Comparison of ENCODE assay signal across 8 cellular contexts in the genomic region with DNA sequence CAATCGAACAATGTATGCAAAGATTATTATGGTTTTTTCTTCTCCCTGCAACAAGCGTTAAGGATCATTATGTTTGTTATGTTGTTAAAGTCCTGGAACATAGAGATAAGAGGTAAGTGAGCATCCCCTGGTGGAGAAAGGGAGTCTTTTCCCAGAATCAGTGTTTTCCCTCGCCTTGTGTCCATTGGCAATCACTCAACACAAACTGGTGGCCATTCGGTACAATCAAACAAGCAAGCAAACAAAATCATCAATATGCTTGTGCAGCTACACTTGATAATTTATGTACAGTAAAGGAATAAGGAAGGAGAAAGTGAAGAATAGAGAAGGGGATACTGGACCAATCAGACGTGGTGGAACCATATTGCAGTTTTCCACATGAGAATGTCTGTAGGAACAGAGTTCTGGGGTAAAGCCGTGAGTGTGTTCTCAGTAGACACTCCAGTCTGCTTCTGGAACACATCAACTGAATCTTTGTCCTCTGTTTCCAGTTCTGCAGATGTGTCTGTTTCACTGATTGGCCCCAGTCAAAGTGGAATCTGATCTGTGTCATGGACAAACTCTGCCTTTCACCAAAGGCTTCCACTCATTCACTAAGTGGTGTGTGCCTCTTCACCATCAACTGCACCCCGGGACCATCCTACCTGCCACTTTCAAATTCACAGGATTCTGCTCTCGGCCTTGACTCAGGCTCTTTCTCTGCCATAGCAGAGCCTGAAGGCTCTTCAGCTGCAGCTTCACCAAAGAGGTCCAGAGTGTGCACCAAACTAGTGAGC.
DNase-seq lines count a peak whose midpoint lies in the region; ATAC-seq and TF ChIP-seq lines count a peak whose summit lies in the region.

No MANE protein-coding gene starts in this region.

- 31 to 36% methylated on average over 8 of the region's 8 CpGs for WGBS in aorta, 2 donors

- H2AFZ ChIP-seq in osteoblast (ENCODE audit: low read length): no peak overlapping the region

- H3K4me1 ChIP-seq in A673 (ENCODE audit: insufficient read depth, low read length, poor library complexity, severe bottlenecking): no peaks in the 10 kb centered on the region
- H3K4me1 ChIP-seq in osteoblast (ENCODE audit: insufficient read depth, low read length): peaks cover 9% of the 10 kb centered on the region
- no peaks in the 10 kb centered on the region for H3K4me1 ChIP-seq in aorta (ENCODE audit: control insufficient read depth in 1 of 2, insufficient read depth in 2 of 2, low read length in 2 of 2)

- no peak overlapping the region for H3K4me3 ChIP-seq in A673 (ENCODE audit: low read depth, low read length, poor library complexity, severe bottlenecking)
- no peak overlapping the region for H3K4me3 ChIP-seq in osteoblast (ENCODE audit: insufficient read depth, low read length)
- H3K4me3 ChIP-seq in aorta (ENCODE audit: low read length in 2 of 2): no peak overlapping the region

- ATAC-seq in HG03196 (IDR thresholded peaks at IDR 0.05; ENCODE audit: unreplicated experiment) (no peak), aorta (ENCODE audit: low FRiP score) (no peak), HG03354 (IDR thresholded peaks at IDR 0.05; ENCODE audit: poor library complexity, severe bottlenecking, unreplicated experiment) (no peak)

- POLR2A ChIA-PET in A673 (lab: Charles Lee; ENCODE audit: low non-redundant PET): no interaction called here

- H3K79me2 ChIP-seq in osteoblast (ENCODE audit: insufficient read depth, low read length): peaks cover 2% of the 10 kb centered on the region

- H3K27me3 ChIP-seq in A673 (replicated peaks; ENCODE audit: insufficient read depth, low read depth, low read length, poor library complexity) (no peaks in the 10 kb centered on the region), osteoblast (ENCODE audit: insufficient read depth, low read length) (peaks cover 9% of the 10 kb centered on the region), aorta (ENCODE audit: control insufficient read depth in 1 of 2, insufficient read depth in 2 of 2, low read length in 1 of 2) (no peaks in the 10 kb centered on the region)

- intact Hi-C loops in A673 (cut with micrococcal nuclease; ENCODE audit: unreplicated experiment): loop anchor here (10.0 kb wide), 1 partner anchor 242 kb away; a partner anchor contains a TSS
- intact Hi-C loops in aorta (cut with DNase I): no loop called here

- BruUV-seq in A673 (replicated peaks; lab: Mats Ljungman, UMichigan): no TSS peak

- H3K9me3 ChIP-seq in A673 (ENCODE audit: low read depth, low read length, poor library complexity, severe bottlenecking) (no peaks in the 10 kb centered on the region), osteoblast (ENCODE audit: low read depth, low read length) (no peaks in the 10 kb centered on the region), aorta (ENCODE audit: control insufficient read depth, low read length) (peaks cover 2% of the 10 kb centered on the region)

- H3K4me2 ChIP-seq in osteoblast (ENCODE audit: insufficient read depth, low read length): no peak overlapping the region

- H3K36me3 ChIP-seq in A673 (ENCODE audit: insufficient read depth, low read length, poor library complexity, severe bottlenecking) (no peaks in the 10 kb centered on the region), osteoblast (ENCODE audit: insufficient read depth, low read length) (no peaks in the 10 kb centered on the region), aorta (ENCODE audit: control insufficient read depth in 1 of 2, insufficient read depth in 2 of 2, low read length in 1 of 2) (no peaks in the 10 kb centered on the region)

- H3K27ac ChIP-seq in A673 (ENCODE audit: low read depth, low read length, poor library complexity, severe bottlenecking) (no peak overlapping the region), osteoblast (ENCODE audit: low read depth, low read length) (no peak overlapping the region), aorta (ENCODE audit: low read depth in 1 of 2, low read length in 2 of 2) (no peak overlapping the region)

- peak; percentile 72 for DNase-seq in A673 (ENCODE audit: low spot score)
- peak; percentile 23 for DNase-seq in GM04504 (ENCODE audit: low read depth)
- DNase-seq in NCI-H345 (lab: John Stamatoyannopoulos, UW): peak; percentile 58
- peak; percentile 31 for DNase-seq in cerebellum (ENCODE audit: low spot score)
- DNase-seq in osteoblast (ENCODE audit: insufficient read length, low spot score, missing footprints): peak; percentile 90
- DNase-seq in aorta: no peak

- CTCF ChIA-PET in A673 (lab: Charles Lee): no interaction called here

- peaks cover 5% of the 10 kb centered on the region for H4K20me1 ChIP-seq in osteoblast (ENCODE audit: insufficient read depth, low read length)

- TF ChIP-seq CTCF in A673 (conservative IDR thresholded peaks at IDR 0.05; ENCODE audit: low read depth, low read length) (peak; percentile 72), osteoblast (IDR thresholded peaks at IDR 0.05; ENCODE audit: extremely low read depth, low read depth, low read length) (peak; percentile 76)

Comparison
In these comparisons a context has a peak if more than half of its experiments do, and no peak if none do; other contexts are left out.
1. DNase-seq: peak in A673 (single experiment), GM04504 (single experiment), NCI-H345 (single experiment), cerebellum (single experiment) and osteoblast (single experiment); none in aorta (0 of 2).